ENCODE assay signal across 20 cellular contexts in genomic region chr16:11047939-11048500, GRCh38.
DNase-seq lines count a peak whose midpoint lies in the region; ATAC-seq and TF ChIP-seq lines count a peak whose summit lies in the region.
"Had no signal": no experiment of that assay in that cellular context is flagged by ENCODE, and none has a peak within 500 bp of the region (broad histone marks: within the 10 kb centered on the region; RNA-seq: fewer than 3 reads in every experiment).

No MANE protein-coding gene starts in this region.

- WGBS in SK-N-SH (ENCODE audit: low lambda C conversion rate), result 97% methylated on average over 12 of the region's 14 CpGs
- WGBS in GM23248 (ENCODE audit: low coverage in 1 of 2, low lambda C conversion rate in 2 of 2, missing lambda C conversion rate in 2 of 2), 2 experiments, result 94 to 95% methylated on average over 14 of the region's 14 CpGs

- H3K36me3 ChIP-seq in SK-N-SH (replicated peaks in 1 of 2; ENCODE audit: control insufficient read depth in 1 of 2, insufficient read depth in 2 of 2, low read length in 1 of 2) (peaks cover 18 to 21% of the 10 kb centered on the region in 2 experiments), GM23248 (ENCODE audit: low read depth) (peaks cover 1% of the 10 kb centered on the region; the same call in 1 of the 2 replicates), upper lobe of right lung (peaks cover 47% of the 10 kb centered on the region)

- peaks cover 21% of the 10 kb centered on the region for H3K4me1 Mint-ChIP-seq in neural crest cell

- POLR2A ChIA-PET in SK-N-SH (lab: Yijun Ruan, JAX), result no interaction called here

- no peak for TF ChIP-seq EP300 in SK-N-SH (IDR thresholded peaks at IDR 0.05; ENCODE audit: borderline replicate concordance in 1 of 2, low read depth in 1 of 2, low read length in 1 of 2)

- in situ Hi-C loops in GM23248 (cut with MboI) (no loop called here), KBM-7 (cut with MboI; ENCODE audit: low pct_unique_long_range_greater_than_20kb, low sequenced_read_pairs) (no loop called here)

- DNase-seq in SK-N-SH (no peak), GM23248 (no peak), dermis blood vessel endothelial cell (peak; percentile 5), neural crest cell (ENCODE audit: low read depth, low spot score) (no peak), KBM-7 (no peak), upper lobe of right lung (no peak), NCI-H82 treated with DMSO at 0.1 percent for 48 hours (lab: John Stamatoyannopoulos, UW; ENCODE audit: unreplicated experiment) (no peak)
- DNase-seq: activated CD4-positive, alpha-beta T cell treated with anti-CD3 and anti-CD28 coated beads for 1 hour; activated gamma-delta T cell treated with Interleukin-2 at 50 U/mL for 16 hours; central memory CD4-positive, alpha-beta T cell; left cardiac atrium; NCI-H1092; NCI-H2029 treated with DMSO at 0.1 percent for 48 hours; psoas muscle; stimulated activated CD4-positive, alpha-beta T cell treated with anti-CD3 and anti-CD28 coated beads, Interleukin-4, amount 100 ng/mL, for 1 hour; SW 1271 had no signal

- peaks cover 25 to 31% of the 10 kb centered on the region in 2 experiments for H3K4me1 ChIP-seq in SK-N-SH (ENCODE audit: control insufficient read depth in 1 of 2, insufficient read depth in 2 of 2, low read depth in 1 of 2, low read length in 1 of 2)
- H3K4me1 ChIP-seq in GM23248 (ENCODE audit: insufficient read depth), result peaks cover 30% of the 10 kb centered on the region
- peaks cover 4% of the 10 kb centered on the region for H3K4me1 ChIP-seq in upper lobe of right lung
- H3K4me1 ChIP-seq: psoas muscle had no signal

- intact Hi-C loops in upper lobe of right lung (cut with DNase I), result no loop called here

- H3K4me3 Mint-ChIP-seq in neural crest cell, result no peak overlapping the region

- no peak overlapping the region for H3K4me2 ChIP-seq in SK-N-SH
- H3K4me2 ChIP-seq in GM23248 (ENCODE audit: unreplicated experiment), result peak overlapping the region; percentile 74
- H3K4me2 ChIP-seq: BLaER1 had no signal

- H3K36me3 Mint-ChIP-seq in neural crest cell (ENCODE audit: low read depth), result peaks cover 2% of the 10 kb centered on the region

- H3F3A ChIP-seq in SK-N-SH (replicated peaks; ENCODE audit: insufficient read depth), result peaks cover 12% of the 10 kb centered on the region
- peaks cover 24% of the 10 kb centered on the region for H3F3A ChIP-seq in GM23248 (ENCODE audit: insufficient read depth)

- no peaks in the 10 kb centered on the region for H3K79me2 ChIP-seq in SK-N-SH (ENCODE audit: insufficient read depth)
- no peaks in the 10 kb centered on the region for H3K79me2 ChIP-seq in GM23248 (ENCODE audit: insufficient read depth)

- H3K9ac ChIP-seq in SK-N-SH (no peak overlapping the region), GM23248 (no peak overlapping the region)
- H3K9ac ChIP-seq: BLaER1 had no signal

- H3K4me3 ChIP-seq in SK-N-SH (ENCODE audit: low read depth in 2 of 2, low read length in 1 of 2), result no peak overlapping the region
- no peak overlapping the region for H3K4me3 ChIP-seq in GM23248
- H3K4me3 ChIP-seq in upper lobe of right lung, result no peak overlapping the region
- H3K4me3 ChIP-seq: BLaER1, psoas muscle, skin epidermis had no signal

- H2AFZ ChIP-seq in SK-N-SH (ENCODE audit: low read depth) (no peak overlapping the region), GM23248 (no peak overlapping the region)

- peak overlapping the region; percentile 90 for H3K27ac Mint-ChIP-seq in neural crest cell (ENCODE audit: unreplicated experiment)

- no peak for TF ChIP-seq RAD21 in SK-N-SH (IDR thresholded peaks at IDR 0.05; ENCODE audit: low read length)

- H3K27me3 ChIP-seq in SK-N-SH (ENCODE audit: insufficient read depth) (no peaks in the 10 kb centered on the region), GM23248 (replicated peaks; ENCODE audit: insufficient read depth) (no peaks in the 10 kb centered on the region), upper lobe of right lung (no peaks in the 10 kb centered on the region)
- H3K27me3 ChIP-seq: BLaER1 had no signal

- H3K27me3 Mint-ChIP-seq in neural crest cell (ENCODE audit: low read depth), result no peaks in the 10 kb centered on the region

- CTCF ChIA-PET in SK-N-SH (lab: Yijun Ruan, JAX), result interaction anchor here (1.3 kb wide), 1 partner anchor 84 kb away, joined by 4 read pairs; no protein-coding TSS in a partner anchor

- H3K9me3 ChIP-seq in SK-N-SH, result no peaks in the 10 kb centered on the region
- no peaks in the 10 kb centered on the region for H3K9me3 ChIP-seq in GM23248 (ENCODE audit: low read depth)
- H3K9me3 ChIP-seq in upper lobe of right lung, result no peaks in the 10 kb centered on the region
- H3K9me3 ChIP-seq: BLaER1, psoas muscle had no signal

- no peaks in the 10 kb centered on the region for H3K9me3 Mint-ChIP-seq in neural crest cell

- ATAC-seq in SK-N-SH treated with all-trans-retinoic acid at 6 μM for 48 hours, result no peak
- no peak for ATAC-seq in upper lobe of right lung
- ATAC-seq: HCT116, left cardiac atrium, psoas muscle had no signal

- TF ChIP-seq CTCF in SK-N-SH (IDR thresholded peaks at IDR 0.05) (no peak), neural crest cell (conservative IDR thresholded peaks at IDR 0.05) (no peak), upper lobe of right lung (IDR thresholded peaks at IDR 0.05) (no peak)

- H3K9me2 ChIP-seq in SK-N-SH (no peaks in the 10 kb centered on the region), GM23248 (ENCODE audit: insufficient read depth) (no peaks in the 10 kb centered on the region)

- H3K27ac ChIP-seq in SK-N-SH (ENCODE audit: low read depth in 2 of 2, low read length in 1 of 2) (peak overlapping the region; percentile 72 to 94; a peak in 3 of 4 replicates), GM23248 (no peak overlapping the region), upper lobe of right lung (no peak overlapping the region)
- H3K27ac ChIP-seq: BLaER1, psoas muscle had no signal

- H4K20me1 ChIP-seq in SK-N-SH (ENCODE audit: insufficient read depth) (no peaks in the 10 kb centered on the region), GM23248 (ENCODE audit: insufficient read depth) (no peaks in the 10 kb centered on the region)

TF ChIP-seq in SK-N-SH, 30 proteins besides CTCF, POLR2A, EP300 and RAD21:
- no peak for TF ChIP-seq TEAD4 (IDR thresholded peaks at IDR 0.05; ENCODE audit: borderline replicate concordance, insufficient read depth)
- no peak for TF ChIP-seq SMC3 (IDR thresholded peaks at IDR 0.05; ENCODE audit: low read depth, low read length)
- TF ChIP-seq NFIC (IDR thresholded peaks at IDR 0.05; ENCODE audit: borderline replicate concordance), result no peak

TF ChIP-seq in SK-N-SH treated with all-trans-retinoic acid at 6 μM for 48 hours, 23 proteins besides CTCF, POLR2A, EP300 and RAD21:
- TF ChIP-seq ZFP30 (CRISPR knock-in tag; IDR thresholded peaks at IDR 0.05), result no peak
- no peak for TF ChIP-seq PATZ1 (CRISPR knock-in tag; IDR thresholded peaks at IDR 0.05; ENCODE audit: borderline replicate concordance)
- no peak for TF ChIP-seq OSR1 (CRISPR knock-in tag; IDR thresholded peaks at IDR 0.05)
- no peak for TF ChIP-seq ZNF70 (CRISPR knock-in tag; IDR thresholded peaks at IDR 0.05)
- no peak for TF ChIP-seq SNAI2 (CRISPR knock-in tag; IDR thresholded peaks at IDR 0.05)
- TF ChIP-seq ZFP3 (CRISPR knock-in tag; IDR thresholded peaks at IDR 0.05), result no peak
- no peak for TF ChIP-seq TCF4 (CRISPR knock-in tag; IDR thresholded peaks at IDR 0.05; ENCODE audit: borderline replicate concordance)
- no peak for TF ChIP-seq ARNTL (CRISPR knock-in tag; IDR thresholded peaks at IDR 0.05; ENCODE audit: borderline replicate concordance, low read depth)
- no peak for TF ChIP-seq RARB (CRISPR knock-in tag; IDR thresholded peaks at IDR 0.05)
- TF ChIP-seq ZC3H10 (CRISPR knock-in tag; IDR thresholded peaks at IDR 0.05), result no peak
- TF ChIP-seq ZNF8 (CRISPR knock-in tag; IDR thresholded peaks at IDR 0.05), result no peak

Comparison
In these comparisons a context has a peak if more than half of its experiments do, and no peak if none do; other contexts are left out.
1. H3K27ac ChIP-seq: peak in SK-N-SH (2 of 2); none in GM23248 (single experiment) and upper lobe of right lung (single experiment).